6 cellular contexts compared by ENCODE assay signal in genomic region chr12:86574143-86574542, GRCh38.
"Had no signal": no experiment of that assay in that cellular context is flagged by ENCODE, and none has a peak within 500 bp of the region (broad histone marks: within the 10 kb centered on the region; RNA-seq: fewer than 3 reads in every experiment).

No MANE protein-coding gene starts in this region.

- ATAC-seq: K562 had no signal

- FAIRE-seq: HTR-8/SVneo, K562 had no signal

- H3K4me3 ChIP-seq: K562 had no signal

- DNase-seq: KBM-7, KG1 had no signal

- H3K9ac ChIP-seq: KMS-11 had no signal

- H3K27ac ChIP-seq: HL-60, KMS-11 had no signal

- H3K4me2 ChIP-seq: KMS-11 had no signal
